ENCODE assay signal across 8 cellular contexts in genomic region chr19:23283925-23284324, GRCh38. TPM values are rescaled to one million over a fixed set of nuclear protein-coding genes. Genes with fewer than 3 reads are reported as not detected.
A peak's percentile ranks its signal among the peaks of the same experiment; 100 is the strongest.
DNase-seq lines count a peak whose midpoint lies in the region; ATAC-seq and TF ChIP-seq lines count a peak whose summit lies in the region.

No MANE protein-coding gene starts in this region.

- H3K27ac Mint-ChIP-seq in activated naive CD4-positive, alpha-beta T cell treated with anti-CD3 and anti-CD28 coated beads, Interleukin-2, amount 10 ng/mL, durations not matched to agents 7 days and 5 days = no peak overlapping the region

- H3K4me1 Mint-ChIP-seq in activated naive CD4-positive, alpha-beta T cell treated with anti-CD3 and anti-CD28 coated beads, Interleukin-2, amount 10 ng/mL, durations not matched to agents 7 days and 5 days = peaks cover 8% of the 10 kb centered on the region

- H3K27me3 Mint-ChIP-seq in activated naive CD4-positive, alpha-beta T cell treated with anti-CD3 and anti-CD28 coated beads, Interleukin-2, amount 10 ng/mL, durations not matched to agents 7 days and 5 days = no peaks in the 10 kb centered on the region

- H3K27me3 ChIP-seq in AG04450 (ENCODE audit: control insufficient read depth, insufficient read depth, low read length) = no peaks in the 10 kb centered on the region

- no peak overlapping the region for H3K27ac ChIP-seq in AG04450 (ENCODE audit: low read depth, low read length)

- H3K36me3 Mint-ChIP-seq in activated naive CD4-positive, alpha-beta T cell treated with anti-CD3 and anti-CD28 coated beads, Interleukin-2, amount 10 ng/mL, durations not matched to agents 7 days and 5 days = peaks cover 2% of the 10 kb centered on the region

- peak; percentile 56 for TF ChIP-seq CTCF in AG04450 (IDR thresholded peaks at IDR 0.05; ENCODE audit: low read depth, low read length)

- CTCF ChIA-PET in AG04450 (lab: Charles Lee) = interaction anchor here (0.6 to 0.7 kb wide), 3 partner anchors 36 to 473 kb away, joined by 4 to 5 read pairs (median 4); no protein-coding TSS in a partner anchor
- CTCF ChIA-PET in activated naive CD4-positive, alpha-beta T cell treated with anti-CD3 and anti-CD28 coated beads, Interleukin-2, amount 10 ng/mL, durations not matched to agents 7 days and 5 days (lab: Charles Lee) = no interaction called here

- no peak overlapping the region for H3K4me3 ChIP-seq in AG04450 (ENCODE audit: low read depth, low read length)

- POLR2A ChIA-PET in AG04450 (lab: Yijun Ruan, JAX) = no interaction called here

- ATAC-seq in GM18498 (IDR thresholded peaks at IDR 0.05; ENCODE audit: unreplicated experiment) (peak; percentile 54), HG02885 (IDR thresholded peaks at IDR 0.05; ENCODE audit: poor library complexity, unreplicated experiment) (no peak)

- peaks cover 28% of the 10 kb centered on the region for H3K9me3 Mint-ChIP-seq in activated naive CD4-positive, alpha-beta T cell treated with anti-CD3 and anti-CD28 coated beads, Interleukin-2, amount 10 ng/mL, durations not matched to agents 7 days and 5 days

- no peak for DNase-seq in AG04450 (ENCODE audit: low read depth, low spot score)
- DNase-seq in RPMI8226 = peak; percentile 77
- peak; percentile 71 for DNase-seq in activated naive CD4-positive, alpha-beta T cell treated with anti-CD3 and anti-CD28 coated beads, Interleukin-2, amount 10 ng/mL, durations not matched to agents 7 days and 5 days
- DNase-seq in hepatic stellate cell (ENCODE audit: low spot score) = peak; percentile 28
- peak; percentile 63 for DNase-seq in stimulated activated CD4-positive, alpha-beta T cell treated with anti-CD3 and anti-CD28 coated beads, Interleukin-1b, Interleukin-23, amount 100 ng/mL, for 48 hours
- no peak for DNase-seq in dedifferentiated amniotic fluid mesenchymal stem cell (ENCODE audit: extremely low spot score)

- H3K4me3 Mint-ChIP-seq in activated naive CD4-positive, alpha-beta T cell treated with anti-CD3 and anti-CD28 coated beads, Interleukin-2, amount 10 ng/mL, durations not matched to agents 7 days and 5 days = no peak overlapping the region

- H3K9me3 ChIP-seq in AG04450 (ENCODE audit: control insufficient read depth, insufficient read depth, low read length) = peaks cover 5% of the 10 kb centered on the region

RNA-seq across cellular contexts. Expression of gene ZNF724, which starts 33.7 kb away (rescaled TPM):
- 0.97 and 1.1 TPM in 2 replicates for polyA plus RNA-seq in AG04450 (2011; rRNA removed)
- polyA minus RNA-seq in AG04450 (2011; rRNA and poly(A)+ RNA removed) = 3.1 and 4.5 TPM in 2 replicates

Comparison
In these comparisons a context has a peak if more than half of its experiments do, and no peak if none do; other contexts are left out.
1. DNase-seq: peak in RPMI8226 (single experiment), activated naive CD4-positive, alpha-beta T cell treated with anti-CD3 and anti-CD28 coated beads, Interleukin-2, amount 10 ng/mL, durations not matched to agents 7 days and 5 days (single experiment), hepatic stellate cell (single experiment) and stimulated activated CD4-positive, alpha-beta T cell treated with anti-CD3 and anti-CD28 coated beads, Interleukin-1b, Interleukin-23, amount 100 ng/mL, for 48 hours (single experiment); none in AG04450 (single experiment) and dedifferentiated amniotic fluid mesenchymal stem cell (single experiment).